Comparison of ENCODE assay signal across 23 cellular contexts in the genomic region with DNA sequence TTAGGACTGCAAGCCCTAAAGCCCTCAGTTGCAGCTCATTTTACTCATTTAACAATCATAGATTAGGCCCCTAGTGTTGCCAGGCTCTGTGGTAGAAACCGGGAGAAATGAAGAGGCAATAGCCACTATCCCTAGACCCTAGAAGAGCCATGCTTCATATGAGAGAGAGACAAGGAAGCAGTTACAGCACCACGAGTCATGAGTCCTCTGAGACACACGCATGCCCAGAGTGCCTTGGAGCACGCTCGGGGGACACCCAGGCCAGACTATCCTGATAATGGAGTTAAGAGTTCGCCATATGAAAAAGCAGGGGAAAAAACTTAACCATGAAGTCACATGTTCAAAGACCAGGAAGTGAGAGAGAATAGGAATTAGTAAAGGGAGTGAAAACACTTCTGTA.
"Had no signal": no experiment of that assay in that cellular context is flagged by ENCODE, and none has a peak within 500 bp of the region (broad histone marks: within the 10 kb centered on the region; RNA-seq: fewer than 3 reads in every experiment).

No MANE protein-coding gene starts in this region.

- H3K4me3 ChIP-seq: Peyer's patch, SJCRH30 had no signal

- FAIRE-seq: bronchial epithelial cell had no signal

- H3K4me2 ChIP-seq: SK-N-SH had no signal

- H3K36me3 ChIP-seq: Peyer's patch, SJCRH30 had no signal

- H3K4me1 ChIP-seq: Peyer's patch had no signal

- H3K9me3 Mint-ChIP-seq: activated CD8-positive, alpha-beta T cell treated with anti-CD3 and anti-CD28 coated beads for 36 hours; activated naive CD4-positive, alpha-beta T cell treated with anti-CD3 and anti-CD28 coated beads, Interleukin-2, amount 50 U/mL, for 24 hours had no signal

- H3K9me3 ChIP-seq: Peyer's patch, SJCRH30, SK-N-SH had no signal

- H3K27ac ChIP-seq: Peyer's patch, RWPE1 had no signal

- H3K36me3 Mint-ChIP-seq: activated naive CD4-positive, alpha-beta T cell treated with anti-CD3 and anti-CD28 coated beads, Interleukin-2, amount 50 U/mL, for 24 hours had no signal

- H3K4me3 Mint-ChIP-seq: activated CD8-positive, alpha-beta T cell treated with anti-CD3 and anti-CD28 coated beads for 36 hours; activated naive CD4-positive, alpha-beta T cell treated with anti-CD3 and anti-CD28 coated beads, Interleukin-2, amount 50 U/mL, for 24 hours had no signal

- H3K27me3 ChIP-seq: Peyer's patch, SJCRH30 had no signal

- ATAC-seq: activated CD4-positive, CD25-positive, alpha-beta regulatory T cell treated with anti-CD3 and anti-CD28 coated beads, Interleukin-2, amount 50 U/mL, for 24 hours; activated CD8-positive, alpha-beta T cell treated with anti-CD3 and anti-CD28 coated beads for 36 hours had no signal

- H3K4me1 Mint-ChIP-seq: activated naive CD4-positive, alpha-beta T cell treated with anti-CD3 and anti-CD28 coated beads, Interleukin-2, amount 50 U/mL, for 24 hours had no signal

- H3K27ac Mint-ChIP-seq: activated CD8-positive, alpha-beta T cell treated with anti-CD3 and anti-CD28 coated beads for 36 hours; activated naive CD4-positive, alpha-beta T cell treated with anti-CD3 and anti-CD28 coated beads, Interleukin-2, amount 50 U/mL, for 24 hours had no signal

- H3K9ac ChIP-seq: SK-N-SH had no signal

- H3K9me2 ChIP-seq: SK-N-SH had no signal

- H3K27me3 Mint-ChIP-seq: activated naive CD4-positive, alpha-beta T cell treated with anti-CD3 and anti-CD28 coated beads, Interleukin-2, amount 50 U/mL, for 24 hours had no signal

- DNase-seq: activated CD4-positive, alpha-beta T cell treated with anti-CD3 and anti-CD28 coated beads for 4 hours; activated CD8-positive, alpha-beta memory T cell treated with anti-CD3 and anti-CD28 coated beads, Interleukin-2, amount 50 U/mL, for 48 hours; activated CD8-positive, alpha-beta T cell treated with anti-CD3 and anti-CD28 coated beads for 36 hours; activated T-cell treated with anti-CD3 and anti-CD28 coated beads, Interleukin-2, amount 50 U/mL, for 1 hour; aorta; Kasumi-1; KBM-7; NCI-H1105 treated with DMSO at 0.1 percent for 48 hours; NCI-H1436 treated with DMSO at 0.1 percent for 48 hours; NCI-H187; NCI-H2081; NCI-H510A treated with DMSO at 0.1 percent for 48 hours; NCI-H69; NK-92 treated with Interleukin-12 subunit alpha and Interleukin-12 subunit beta, amount 100 ng/mL, for 24 hours; Peyer's patch; Right ventricle myocardium superior; SJCRH30; SK-N-SH; T-helper 1 cell had no signal
